In the genomic region with DNA sequence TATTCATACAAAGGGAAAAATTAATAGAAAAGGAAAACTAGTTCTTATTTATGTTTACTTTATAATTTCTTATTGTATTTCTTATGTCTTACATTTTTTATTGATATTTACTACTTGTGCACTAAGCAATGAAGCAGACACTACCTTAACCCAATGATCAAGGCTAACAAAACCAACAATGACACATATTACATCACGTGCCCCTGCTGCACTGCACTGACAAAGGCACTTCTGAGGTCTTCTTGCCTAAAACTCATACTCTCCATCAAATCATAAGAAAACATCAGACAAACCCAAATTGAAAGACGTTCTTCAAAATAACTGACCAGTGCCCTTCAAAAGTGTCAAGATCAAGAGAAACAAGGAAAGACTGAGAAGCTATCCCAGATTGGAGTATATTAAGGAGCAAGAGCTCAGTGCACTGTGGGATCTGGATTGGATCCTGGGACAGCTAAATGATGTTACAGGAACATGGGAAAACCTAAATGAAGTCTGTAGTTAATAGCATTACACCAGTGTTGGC, we compare ENCODE assay signal across 15 cellular contexts.
DNase-seq lines count a peak whose midpoint lies in the region; ATAC-seq and TF ChIP-seq lines count a peak whose summit lies in the region.
"Had no signal": no experiment of that assay in that cellular context is flagged by ENCODE, and none has a peak within 500 bp of the region (broad histone marks: within the 10 kb centered on the region; RNA-seq: fewer than 3 reads in every experiment).

No MANE protein-coding gene starts in this region.

- H3K27me3 Mint-ChIP-seq in activated naive CD4-positive, alpha-beta T cell treated with anti-CD3 and anti-CD28 coated beads for 36 hours (ENCODE audit: low read depth), result peaks cover 8% of the 10 kb centered on the region
- no peaks in the 10 kb centered on the region for H3K27me3 Mint-ChIP-seq in activated T-helper 17 cell treated with anti-CD3 and anti-CD28 coated beads, Interleukin-2, amount 50 U/mL, for 72 hours

- H3K27ac ChIP-seq in fibroblast of lung (ENCODE audit: insufficient read depth, low read length), result peak overlapping the region; percentile 96
- peak overlapping the region; percentile 20 to 75 (median 60) for H3K27ac ChIP-seq in transverse colon
- H3K27ac ChIP-seq: dorsolateral prefrontal cortex had no signal

- WGBS in transverse colon (ENCODE audit: low coverage in 1 of 2), 2 donors, result 92 to 94% methylated on average over 2 of the region's 2 CpGs

- TF ChIP-seq POLR2A in transverse colon (IDR thresholded peaks at IDR 0.05), result no peak

- H4K20me1 ChIP-seq in fibroblast of lung (ENCODE audit: control insufficient read depth, extremely low read depth, insufficient read depth, low read length), result no peaks in the 10 kb centered on the region

- H3K27me3 ChIP-seq in fibroblast of lung (ENCODE audit: control insufficient read depth, insufficient read depth, low read length) (no peaks in the 10 kb centered on the region), transverse colon (no peaks in the 10 kb centered on the region)
- H3K27me3 ChIP-seq: dorsolateral prefrontal cortex had no signal

- no peak for TF ChIP-seq EP300 in transverse colon (IDR thresholded peaks at IDR 0.05; ENCODE audit: low read depth)

- H3K27ac Mint-ChIP-seq in activated naive CD4-positive, alpha-beta T cell treated with anti-CD3 and anti-CD28 coated beads for 36 hours, result peak overlapping the region; percentile 82
- H3K27ac Mint-ChIP-seq in activated T-helper 17 cell treated with anti-CD3 and anti-CD28 coated beads, Interleukin-2, amount 50 U/mL, for 72 hours, result peak overlapping the region; percentile 99
- H3K27ac Mint-ChIP-seq: memory B cell had no signal

- H3K4me1 ChIP-seq in fibroblast of lung (ENCODE audit: control insufficient read depth, extremely low read depth, insufficient read depth, low read length) (peaks cover 15% of the 10 kb centered on the region), transverse colon (peaks cover 6 to 20% (median 12%) of the 10 kb centered on the region in 4 donors)
- H3K4me1 ChIP-seq: HAP-1 had no signal

- no peak for DNase-seq in activated naive CD4-positive, alpha-beta T cell treated with anti-CD3 and anti-CD28 coated beads for 36 hours
- DNase-seq in activated naive CD4-positive, alpha-beta T cell (lab: John Stamatoyannopoulos, UW), result no peak
- DNase-seq in fibroblast of lung (ENCODE audit: low read depth in 2 of 2) (no peak), transverse colon (no peak), OCI-M2 (lab: John Stamatoyannopoulos, UW; ENCODE audit: unreplicated experiment) (no peak)
- DNase-seq in stimulated activated naive CD4-positive, alpha-beta T cell treated with Interleukin-2 at 50 U/mL for 16 hours (lab: John Stamatoyannopoulos, UW), result no peak
- DNase-seq: COR-L47, dorsolateral prefrontal cortex, NCI-H1694 treated with DMSO at 0.1 percent for 48 hours, NCI-H526 treated with DMSO at 0.1 percent for 48 hours, substantia nigra had no signal

- H3K9ac ChIP-seq in fibroblast of lung (ENCODE audit: insufficient read depth, low read length), result peak overlapping the region; percentile 51

- H3K4me1 Mint-ChIP-seq in activated naive CD4-positive, alpha-beta T cell treated with anti-CD3 and anti-CD28 coated beads for 36 hours (ENCODE audit: low read depth), result peaks cover 15% of the 10 kb centered on the region
- H3K4me1 Mint-ChIP-seq in activated T-helper 17 cell treated with anti-CD3 and anti-CD28 coated beads, Interleukin-2, amount 50 U/mL, for 72 hours, result peaks cover 18% of the 10 kb centered on the region
- H3K4me1 Mint-ChIP-seq: memory B cell had no signal

- H3K36me3 ChIP-seq in fibroblast of lung (ENCODE audit: control insufficient read depth, insufficient read depth, low read length) (no peaks in the 10 kb centered on the region), transverse colon (no peaks in the 10 kb centered on the region)
- H3K36me3 ChIP-seq: HAP-1 had no signal

- CTCF ChIA-PET in activated naive CD4-positive, alpha-beta T cell treated with anti-CD3 and anti-CD28 coated beads for 36 hours (lab: Charles Lee), result interaction anchor here (0.6 to 1.6 kb wide), 5 partner anchors 12 to 296 kb away, joined by 3 to 10 read pairs (median 3); no protein-coding TSS in a partner anchor

- no peaks in the 10 kb centered on the region for H3K36me3 Mint-ChIP-seq in activated naive CD4-positive, alpha-beta T cell treated with anti-CD3 and anti-CD28 coated beads for 36 hours (ENCODE audit: low read depth)
- peaks cover 8% of the 10 kb centered on the region for H3K36me3 Mint-ChIP-seq in activated T-helper 17 cell treated with anti-CD3 and anti-CD28 coated beads, Interleukin-2, amount 50 U/mL, for 72 hours (ENCODE audit: low read depth)

- peak; percentile 46 for ATAC-seq in activated T-helper 17 cell treated with anti-CD3 and anti-CD28 coated beads, Interleukin-2, amount 50 U/mL, for 72 hours (replicated peaks)
- ATAC-seq in GM21737 (IDR thresholded peaks at IDR 0.05; ENCODE audit: unreplicated experiment), result no peak

- H3K9me3 ChIP-seq in fibroblast of lung (ENCODE audit: control insufficient read depth, insufficient read depth, low read depth, low read length) (no peaks in the 10 kb centered on the region), transverse colon (no peaks in the 10 kb centered on the region)
- H3K9me3 ChIP-seq: HAP-1 had no signal

- H3K79me2 ChIP-seq in fibroblast of lung (ENCODE audit: control insufficient read depth, insufficient read depth, low read length), result no peaks in the 10 kb centered on the region

- in situ Hi-C loops in transverse colon (cut with MboI; ENCODE audit: low pct_ligation_motif_present in 1 of 4, low pct_unique_long_range_greater_than_20kb in 1 of 4, low sequenced_read_pairs in 3 of 4), result no loop called here

- peak overlapping the region; percentile 66 for H3K4me2 ChIP-seq in fibroblast of lung (ENCODE audit: extremely low read depth, insufficient read depth, low read length)

- no peak overlapping the region for H3K4me3 Mint-ChIP-seq in activated naive CD4-positive, alpha-beta T cell treated with anti-CD3 and anti-CD28 coated beads for 36 hours
- peak overlapping the region; percentile 77 for H3K4me3 Mint-ChIP-seq in activated T-helper 17 cell treated with anti-CD3 and anti-CD28 coated beads, Interleukin-2, amount 50 U/mL, for 72 hours
- H3K4me3 Mint-ChIP-seq: memory B cell had no signal

- H3K9me3 Mint-ChIP-seq in activated naive CD4-positive, alpha-beta T cell treated with anti-CD3 and anti-CD28 coated beads for 36 hours, result no peaks in the 10 kb centered on the region
- no peaks in the 10 kb centered on the region for H3K9me3 Mint-ChIP-seq in activated T-helper 17 cell treated with anti-CD3 and anti-CD28 coated beads, Interleukin-2, amount 50 U/mL, for 72 hours
- H3K9me3 Mint-ChIP-seq: memory B cell had no signal

- TF ChIP-seq CTCF in fibroblast of lung (conservative IDR thresholded peaks at IDR 0.05 in 1 of 2, IDR thresholded peaks at IDR 0.05 in 1 of 2; ENCODE audit: low read depth in 1 of 2, low read length in 2 of 2) (no peak), transverse colon (IDR thresholded peaks at IDR 0.05) (no peak)

- intact Hi-C loops in activated naive CD4-positive, alpha-beta T cell treated with anti-CD3 and anti-CD28 coated beads for 36 hours (cut with micrococcal nuclease), result loop anchor here (1.0 to 2.0 kb wide), 7 partner anchors 16 to 83 kb away; no protein-coding TSS in a partner anchor
- intact Hi-C loops in transverse colon (cut with DNase I; ENCODE audit: low total_unique reads), result loop anchor here (5.0 kb wide), 1 partner anchor 66 kb away; no protein-coding TSS in a partner anchor

- no peak overlapping the region for H2AFZ ChIP-seq in fibroblast of lung (ENCODE audit: low read length)

- no peak overlapping the region for H3K4me3 ChIP-seq in fibroblast of lung (replicated peaks in 1 of 4; ENCODE audit: control extremely low read depth in 1 of 4, insufficient read depth in 1 of 4, low read depth in 3 of 4, low read length in 4 of 4)
- no peak overlapping the region for H3K4me3 ChIP-seq in transverse colon
- H3K4me3 ChIP-seq: dorsolateral prefrontal cortex, HAP-1 had no signal
